In genomic region chr5:693271-694041, GRCh38 we compare ENCODE assay signal across 8 cellular contexts. TPM values are rescaled to one million over a fixed set of nuclear protein-coding genes. Genes with fewer than 3 reads are reported as not detected.
DNase-seq lines count a peak whose midpoint lies in the region; ATAC-seq and TF ChIP-seq lines count a peak whose summit lies in the region.
"Not testable (repeated sequence)": the region's sequence is repeated elsewhere in the genome, so short reads cannot be mapped to it uniquely, and the experiment has no call there.

Gene TPPP (minus strand): TSS chr5:693352. CDS start chr5:678060, 15,292 bp downstream.

- H3K27me3 Mint-ChIP-seq in T-helper 17 cell; activated naive CD8-positive, alpha-beta T cell treated with anti-CD3 and anti-CD28 coated beads, Interleukin-2, amount 50 U/mL, for 24 hours: not testable (repeated sequence)

- H3K9me3 ChIP-seq in T-helper 17 cell (ENCODE audit: control insufficient read depth, low read length, poor library complexity, severe bottlenecking); cardiac muscle cell (ENCODE audit: low read depth): not testable (repeated sequence)

- peak within 1 kb of the TSS; percentile 8 for H3K27ac Mint-ChIP-seq in T-helper 17 cell
- not testable (repeated sequence) for H3K27ac Mint-ChIP-seq in activated naive CD8-positive, alpha-beta T cell treated with anti-CD3 and anti-CD28 coated beads, Interleukin-2, amount 50 U/mL, for 24 hours

- CTCF ChIA-PET in HEK293T (lab: Yijun Ruan, JAX), result not testable (repeated sequence)

- not testable (repeated sequence) for TF ChIP-seq CTCF in cardiac muscle cell (IDR thresholded peaks at IDR 0.05; ENCODE audit: low read depth, low read length)

- peak within 1 kb of the TSS; percentile 96 for H3K4me3 ChIP-seq in cardiac muscle cell

- H3K4me1 Mint-ChIP-seq in T-helper 17 cell; activated naive CD8-positive, alpha-beta T cell treated with anti-CD3 and anti-CD28 coated beads, Interleukin-2, amount 50 U/mL, for 24 hours: not testable (repeated sequence)

- not testable (repeated sequence) for H3K4me1 ChIP-seq in cardiac muscle cell (ENCODE audit: low read depth)

- DNase-seq in ELF-1 (ENCODE audit: low read depth, low spot score) (peak; percentile 18), HEK293T (ENCODE audit: extremely low spot score) (peak; percentile 88), NCI-H1105 (lab: John Stamatoyannopoulos, UW) (peak; percentile 64), T-helper 17 cell (peak; percentile 71 to 86 (median 80)), cardiac muscle cell (ENCODE audit: low read depth in 1 of 2, low spot score in 1 of 2) (peak; percentile 74 to 91), nucleus accumbens (lab: John Stamatoyannopoulos, UW) (peak in 55 of 56 donors; percentile 38 to 100 (median 86))
- peak; percentile 86 for DNase-seq in activated naive CD8-positive, alpha-beta T cell treated with anti-CD3 and anti-CD28 coated beads, Interleukin-2, amount 50 U/mL, for 24 hours
- peak; percentile 89 for DNase-seq in stimulated activated naive CD8-positive, alpha-beta T cell treated with anti-CD3 and anti-CD28 coated beads, Interleukin-15, Interleukin-2, amounts not matched to agents 100 U/mL and 50 U/mL, for 24 hours

- H3K9me3 Mint-ChIP-seq in activated naive CD8-positive, alpha-beta T cell treated with anti-CD3 and anti-CD28 coated beads, Interleukin-2, amount 50 U/mL, for 24 hours, result not testable (repeated sequence)

- H3K4me3 Mint-ChIP-seq in T-helper 17 cell, result peak within 1 kb of the TSS; percentile 84
- H3K4me3 Mint-ChIP-seq in activated naive CD8-positive, alpha-beta T cell treated with anti-CD3 and anti-CD28 coated beads, Interleukin-2, amount 50 U/mL, for 24 hours, result not testable (repeated sequence)

- H3K36me3 ChIP-seq in cardiac muscle cell, result not testable (repeated sequence)

- POLR2A ChIA-PET in HEK293T (lab: Yijun Ruan, JAX), result interaction anchor here (0.6 kb wide), 1 partner anchor 199 kb away, joined by 4 read pairs; the partner anchor contains the start of genes BRD9 and TRIP13

- not testable (repeated sequence) for H3K36me3 Mint-ChIP-seq in T-helper 17 cell (ENCODE audit: low read depth); activated naive CD8-positive, alpha-beta T cell treated with anti-CD3 and anti-CD28 coated beads, Interleukin-2, amount 50 U/mL, for 24 hours (ENCODE audit: low read depth)

- peak; percentile 84 for ATAC-seq in T-helper 17 cell
- ATAC-seq in activated naive CD8-positive, alpha-beta T cell treated with anti-CD3 and anti-CD28 coated beads, Interleukin-2, amount 50 U/mL, for 24 hours, result peak; percentile 86
- peak; percentile 88 for ATAC-seq in stimulated activated naive CD8-positive, alpha-beta T cell treated with anti-CD3 and anti-CD28 coated beads, Interleukin-15, Interleukin-2, amounts not matched to agents 100 U/mL and 50 U/mL, for 24 hours

- H3K27ac ChIP-seq in cardiac muscle cell, result peak within 1 kb of the TSS; percentile 62

- not testable (repeated sequence) for H3K27me3 ChIP-seq in cardiac muscle cell

RNA-seq across cellular contexts. Expression of gene TPPP, which starts in this region (rescaled TPM):
- 10 to 100 TPM; 17.3 to 35.4 TPM for total RNA-seq in T-helper 17 cell
- total RNA-seq in cardiac muscle cell, result 7.3 and 7.7 TPM in 2 replicates
- polyA plus RNA-seq in cardiac muscle cell, result 2.6 and 3.7 TPM in 2 replicates

Comparison
In these comparisons a context has a peak if more than half of its experiments do, and no peak if none do; other contexts are left out.
1. Peak in every context shown above with its lines: DNase-seq, ATAC-seq, H3K4me3 ChIP-seq and H3K27ac ChIP-seq.
2. DNase-seq: peak in every context shown above with its lines; median percentile 89 in stimulated activated naive CD8-positive, alpha-beta T cell treated with anti-CD3 and anti-CD28 coated beads, Interleukin-15, Interleukin-2, amounts not matched to agents 100 U/mL and 50 U/mL, for 24 hours; 88 in HEK293T; 86 in activated naive CD8-positive, alpha-beta T cell treated with anti-CD3 and anti-CD28 coated beads, Interleukin-2, amount 50 U/mL, for 24 hours; 86 in nucleus accumbens; 82 in cardiac muscle cell; 80 in T-helper 17 cell; 64 in NCI-H1105; 18 in ELF-1.